Comparison of ENCODE assay signal across 20 cellular contexts in the genomic region with DNA sequence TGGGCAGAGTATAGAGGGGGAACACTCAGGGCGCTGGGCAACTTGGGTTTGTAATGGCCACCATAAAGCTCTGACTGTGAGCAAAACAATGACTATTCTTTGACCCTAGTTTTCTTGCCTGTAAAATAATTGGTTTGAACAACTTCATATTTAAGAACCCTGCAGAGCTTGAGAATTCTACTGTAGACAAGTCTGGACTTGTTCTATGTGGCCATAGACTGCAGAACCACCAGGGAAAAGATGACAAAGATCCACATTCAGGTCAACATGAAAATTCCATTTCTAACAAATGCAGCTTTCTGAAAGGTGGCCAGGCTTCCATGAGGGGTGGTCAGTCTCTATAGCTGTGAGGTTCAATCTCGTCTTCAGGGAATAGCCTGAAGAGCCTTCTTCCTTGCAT.
DNase-seq lines count a peak whose midpoint lies in the region; ATAC-seq and TF ChIP-seq lines count a peak whose summit lies in the region.
"Had no signal": no experiment of that assay in that cellular context is flagged by ENCODE, and none has a peak within 500 bp of the region (broad histone marks: within the 10 kb centered on the region; RNA-seq: fewer than 3 reads in every experiment).

No MANE protein-coding gene starts in this region.

- H3K36me3 Mint-ChIP-seq in nephron (ENCODE audit: low read depth), result no peaks in the 10 kb centered on the region

- H4K20me1 ChIP-seq in IMR-90 (ENCODE audit: insufficient read depth, low read length), result no peaks in the 10 kb centered on the region

- no peaks in the 10 kb centered on the region for H3K9me1 ChIP-seq in IMR-90 (ENCODE audit: insufficient read depth, low read length)

- H3K36me3 ChIP-seq in IMR-90 (ENCODE audit: control insufficient read depth, insufficient read depth, low read length) (no peaks in the 10 kb centered on the region), prostate gland (no peaks in the 10 kb centered on the region)

- no peak for TF ChIP-seq RAD21 in IMR-90 (IDR thresholded peaks at IDR 0.05; ENCODE audit: low read length)

- no peaks in the 10 kb centered on the region for H3K79me1 ChIP-seq in IMR-90 (ENCODE audit: low read depth in 1 of 2, low read length in 2 of 2)

- peak overlapping the region in 2 of 3 experiments; percentile 53 to 73 for H3K27ac Mint-ChIP-seq in nephron

- no peak overlapping the region for H2AK5ac ChIP-seq in IMR-90 (ENCODE audit: low read depth, low read length)

- BruUV-seq in IMR-90 (replicated peaks; lab: Mats Ljungman, UMichigan), result no TSS peak

- H3K9ac ChIP-seq in IMR-90 (ENCODE audit: low read depth, low read length), result no peak overlapping the region

- in situ Hi-C loops in IMR-90 (cut with MboI; ENCODE audit: low sequenced_read_pairs), result no loop called here

- H2BK15ac ChIP-seq in IMR-90 (ENCODE audit: low read depth, low read length), result no peak overlapping the region

- H4K8ac ChIP-seq in IMR-90 (ENCODE audit: low read depth in 2 of 2, low read length in 2 of 2), result no peak overlapping the region

- peak overlapping the region; percentile 59; the same call in 1 of the 2 replicates for H3K18ac ChIP-seq in IMR-90 (ENCODE audit: low read depth, low read length)

- no peak overlapping the region for H3K4me3 ChIP-seq in IMR-90 (ENCODE audit: insufficient read depth, low read depth, low read length)
- no peak overlapping the region for H3K4me3 ChIP-seq in prostate gland

- no peak overlapping the region for H3K23ac ChIP-seq in IMR-90 (ENCODE audit: low read depth, low read length)

- dilution Hi-C loops in IMR-90 (cut with HindIII; ENCODE audit: low sequenced_read_pairs, unreplicated experiment), result no loop called here

- no peak overlapping the region for H3K4me2 ChIP-seq in IMR-90 (ENCODE audit: low read depth, low read length)

- DNase-seq in IMR-90 (no peak), astrocyte of the hippocampus (ENCODE audit: low read depth, low spot score) (peak; percentile 9), foreskin keratinocyte (peak; percentile 28 to 42), prostate gland (ENCODE audit: low spot score) (no peak), DMS 273 treated with DMSO at 0.1 percent for 48 hours (lab: John Stamatoyannopoulos, UW) (no peak), MV-4-11 (lab: John Stamatoyannopoulos, UW) (no peak)
- DNase-seq in effector CD4-positive, alpha-beta T cell, result no peak
- DNase-seq: EL; GF-D8; MM.1S; NCI-H1092 treated with DMSO at 0.1 percent for 48 hours; NCI-H1436 treated with DMSO at 0.1 percent for 48 hours; NCI-H1930; NCI-H510A treated with DMSO at 0.1 percent for 48 hours; NCI-H748 treated with DMSO at 0.1 percent for 48 hours; NK-92 treated with Interleukin-12 subunit alpha and Interleukin-12 subunit beta, amount 100 ng/mL, for 24 hours; SIG-M5 had no signal

- no peak overlapping the region for H3K14ac ChIP-seq in IMR-90 (replicated peaks; ENCODE audit: low read depth, low read length)

- H2AFZ ChIP-seq in IMR-90 (replicated peaks; ENCODE audit: low read length, poor library complexity), result no peak overlapping the region

- ATAC-seq in IMR-90 (ENCODE audit: low read depth) (no peak), foreskin keratinocyte (no peak)
- ATAC-seq: HCT116, Panc1 had no signal

- H3K4ac ChIP-seq in IMR-90 (ENCODE audit: low read depth, low read length), result no peak overlapping the region

- H3K27me3 ChIP-seq in IMR-90 (ENCODE audit: control insufficient read depth, insufficient read depth, low read length) (no peaks in the 10 kb centered on the region), foreskin keratinocyte (no peaks in the 10 kb centered on the region), prostate gland (replicated peaks; ENCODE audit: insufficient read depth) (no peaks in the 10 kb centered on the region)

- H4K91ac ChIP-seq in IMR-90 (ENCODE audit: insufficient read depth, low read depth, low read length), result no peak overlapping the region

- H3K27me3 Mint-ChIP-seq in nephron (ENCODE audit: low read depth), result peaks cover 6% of the 10 kb centered on the region

- H3K27ac ChIP-seq in IMR-90 (ENCODE audit: insufficient read depth, low read length) (peak overlapping the region; percentile 67; the same call in 1 of the 2 replicates), foreskin keratinocyte (no peak overlapping the region), prostate gland (no peak overlapping the region)

- no peak overlapping the region for H3K4me3 Mint-ChIP-seq in nephron

- H3K9me3 ChIP-seq in IMR-90 (ENCODE audit: control insufficient read depth, insufficient read depth, low read length) (peaks cover 11% of the 10 kb centered on the region), prostate gland (no peaks in the 10 kb centered on the region)

- H3K9me3 Mint-ChIP-seq in nephron, result peaks cover 2% of the 10 kb centered on the region

- intact Hi-C loops in IMR-90 (cut with micrococcal nuclease) (no loop called here), prostate gland (cut with DNase I) (no loop called here)

- WGBS in IMR-90 (ENCODE audit: extremely low coverage in 2 of 2, insufficient read length in 1 of 2), 2 experiments, result no CpG with 5 or more reads among the region's 2 CpGs
- WGBS in prostate gland, result 81% methylated on average over 2 of the region's 2 CpGs

- TF ChIP-seq CTCF in IMR-90 (conservative IDR thresholded peaks at IDR 0.05; ENCODE audit: low read depth, low read length), result no peak
- no peak for TF ChIP-seq CTCF in foreskin keratinocyte (conservative IDR thresholded peaks at IDR 0.05)
- TF ChIP-seq CTCF in nephron (IDR thresholded peaks at IDR 0.05; ENCODE audit: unreplicated experiment in 3 of 3), result no peak
- no peak for TF ChIP-seq CTCF in prostate gland (IDR thresholded peaks at IDR 0.05)

- H2BK5ac ChIP-seq in IMR-90 (ENCODE audit: low read depth, low read length, poor library complexity, severe bottlenecking), result no peak overlapping the region

- no peak overlapping the region for H4K5ac ChIP-seq in IMR-90 (ENCODE audit: low read depth, low read length)

- no peak overlapping the region for H2AK9ac ChIP-seq in IMR-90 (replicated peaks; ENCODE audit: low read depth, low read length, poor library complexity)

- no peak overlapping the region for H2BK20ac ChIP-seq in IMR-90 (ENCODE audit: low read depth, low read length)

- POLR2A ChIA-PET in IMR-90 (lab: Charles Lee; ENCODE audit: unreplicated experiment), result no interaction called here

- peaks cover 43% of the 10 kb centered on the region for H3K4me1 Mint-ChIP-seq in nephron

- no peak overlapping the region for H3K56ac ChIP-seq in IMR-90 (ENCODE audit: extremely low read depth, insufficient read depth, low read length)

- H3K4me1 ChIP-seq in IMR-90 (ENCODE audit: control insufficient read depth, insufficient read depth, low read length) (no peaks in the 10 kb centered on the region), foreskin keratinocyte (no peaks in the 10 kb centered on the region), prostate gland (replicated peaks) (no peaks in the 10 kb centered on the region)

- H2BK120ac ChIP-seq in IMR-90 (ENCODE audit: low read depth, low read length), result no peak overlapping the region

- CTCF ChIA-PET in IMR-90 (lab: Yijun Ruan, JAX), result no interaction called here

- no peak for TF ChIP-seq POLR2A in IMR-90 (IDR thresholded peaks at IDR 0.05; ENCODE audit: low read depth, low read length)
- no peak for TF ChIP-seq POLR2A in prostate gland (IDR thresholded peaks at IDR 0.05)

TF ChIP-seq in IMR-90, 13 proteins besides CTCF, POLR2A, EP300 and RAD21:
- TF ChIP-seq MAFK (IDR thresholded peaks at IDR 0.05; ENCODE audit: low read depth, low read length) (no peak), BHLHE40 (IDR thresholded peaks at IDR 0.05; ENCODE audit: low read depth, low read length) (no peak), FOS (IDR thresholded peaks at IDR 0.05; ENCODE audit: low read depth, low read length) (no peak), NFE2L2 (IDR thresholded peaks at IDR 0.05; ENCODE audit: low read depth, low read length) (no peak), RCOR1 (IDR thresholded peaks at IDR 0.05; ENCODE audit: insufficient replicate concordance, low read length) (no peak), MAZ (IDR thresholded peaks at IDR 0.05; ENCODE audit: borderline replicate concordance, low read depth, low read length) (no peak), USF2 (IDR thresholded peaks at IDR 0.05; ENCODE audit: low read depth, low read length) (no peak), SMC3 (IDR thresholded peaks at IDR 0.05; ENCODE audit: low read depth, low read length) (no peak), MXI1 (IDR thresholded peaks at IDR 0.05; ENCODE audit: borderline replicate concordance, low read depth, low read length) (no peak), CEBPB (IDR thresholded peaks at IDR 0.05; ENCODE audit: low read depth, low read length) (no peak), ELK1 (IDR thresholded peaks at IDR 0.05; ENCODE audit: borderline replicate concordance, low read depth, low read length) (no peak), RFX5 (IDR thresholded peaks at IDR 0.05; ENCODE audit: low read depth, low read length) (no peak), CHD1 (IDR thresholded peaks at IDR 0.05; ENCODE audit: low read depth, low read length) (no peak)
TF ChIP-seq in IMR-90: peak in this region for 0.

Comparison
In these comparisons a context has a peak if more than half of its experiments do, and no peak if none do; other contexts are left out.
1. DNase-seq: peak in astrocyte of the hippocampus (single experiment) and foreskin keratinocyte (2 of 2); none in IMR-90 (single experiment), prostate gland (single experiment), effector CD4-positive, alpha-beta T cell (single experiment), DMS 273 treated with DMSO at 0.1 percent for 48 hours (single experiment) and MV-4-11 (single experiment).